Comparison of ENCODE assay signal across 7 cellular contexts in genomic region chr7:94669773-94670495, GRCh38. TPM values are rescaled to one million over a fixed set of nuclear protein-coding genes. Genes with fewer than 3 reads are reported as not detected.
"Had no signal": no experiment of that assay in that cellular context is flagged by ENCODE, and none has a peak within 500 bp of the region (broad histone marks: within the 10 kb centered on the region; RNA-seq: fewer than 3 reads in every experiment).

No MANE protein-coding gene starts in this region.

- H3K4me3 Mint-ChIP-seq: IgD-negative memory B cell had no signal

- H3K4me1 Mint-ChIP-seq: IgD-negative memory B cell had no signal

- DNase-seq: IMR-90, KBM-7, KG1 had no signal

- H3K27ac Mint-ChIP-seq: IgD-negative memory B cell had no signal

- FAIRE-seq: HTR-8/SVneo had no signal

- H3K27ac ChIP-seq: HL-60 had no signal

RNA-seq across cellular contexts. Expression of gene SGCE, which starts 14.0 kb away (rescaled TPM):
- total RNA-seq: HT-29 had no signal
